13 cellular contexts compared by ENCODE assay signal in genomic region chr1:39450956-39451601, GRCh38. TPM values are rescaled to one million over a fixed set of nuclear protein-coding genes. Genes with fewer than 3 reads are reported as not detected.
A peak's percentile ranks its signal among the peaks of the same experiment; 100 is the strongest.
DNase-seq lines count a peak whose midpoint lies in the region; ATAC-seq and TF ChIP-seq lines count a peak whose summit lies in the region.
"Had no signal": no experiment of that assay in that cellular context is flagged by ENCODE, and none has a peak within 500 bp of the region (broad histone marks: within the 10 kb centered on the region; RNA-seq: fewer than 3 reads in every experiment).

No MANE protein-coding gene starts in this region.

- H3K27ac ChIP-seq in colonic mucosa, result peak overlapping the region; percentile 44
- H3K27ac ChIP-seq: epithelial cell of prostate had no signal

- no peak overlapping the region for H3K4me3 ChIP-seq in colonic mucosa

- H3K36me3 ChIP-seq in colonic mucosa, result peaks cover 26% of the 10 kb centered on the region

- H3K9ac ChIP-seq in colonic mucosa (ENCODE audit: low read depth in 2 of 2, low read length in 2 of 2), result no peak overlapping the region

- H3K4me1 Mint-ChIP-seq in effector memory CD8-positive, alpha-beta T cell (ENCODE audit: low read depth in 2 of 2), result no peaks in the 10 kb centered on the region
- H3K4me1 Mint-ChIP-seq: activated naive CD8-positive, alpha-beta T cell treated with anti-CD3 and anti-CD28 coated beads, Interleukin-2, amount 50 U/mL, for 24 hours; T-cell had no signal

- no peaks in the 10 kb centered on the region for H3K27me3 Mint-ChIP-seq in effector memory CD8-positive, alpha-beta T cell
- H3K27me3 Mint-ChIP-seq: activated naive CD8-positive, alpha-beta T cell treated with anti-CD3 and anti-CD28 coated beads, Interleukin-2, amount 50 U/mL, for 24 hours; T-cell had no signal

- no peaks in the 10 kb centered on the region for H3K9me3 Mint-ChIP-seq in effector memory CD8-positive, alpha-beta T cell
- H3K9me3 Mint-ChIP-seq: activated naive CD8-positive, alpha-beta T cell treated with anti-CD3 and anti-CD28 coated beads, Interleukin-2, amount 50 U/mL, for 24 hours; T-cell had no signal

- no peak overlapping the region for H3K4me3 Mint-ChIP-seq in effector memory CD8-positive, alpha-beta T cell
- H3K4me3 Mint-ChIP-seq: activated naive CD8-positive, alpha-beta T cell treated with anti-CD3 and anti-CD28 coated beads, Interleukin-2, amount 50 U/mL, for 24 hours; T-cell had no signal

- ATAC-seq in GM21717 (IDR thresholded peaks at IDR 0.05; ENCODE audit: unreplicated experiment) (no peak), HG03039 (IDR thresholded peaks at IDR 0.05; ENCODE audit: unreplicated experiment) (no peak)
- ATAC-seq in effector memory CD8-positive, alpha-beta T cell (replicated peaks), result no peak
- ATAC-seq: activated naive CD8-positive, alpha-beta T cell treated with anti-CD3 and anti-CD28 coated beads, Interleukin-2, amount 50 U/mL, for 24 hours; T-cell had no signal

- no peaks in the 10 kb centered on the region for H3K4me1 ChIP-seq in colonic mucosa

- H3K36me3 Mint-ChIP-seq in effector memory CD8-positive, alpha-beta T cell (ENCODE audit: insufficient read depth), result peaks cover 97% of the 10 kb centered on the region

- H3K9me3 ChIP-seq in colonic mucosa, result no peaks in the 10 kb centered on the region

- peak; percentile 56 for DNase-seq in AG08396 (ENCODE audit: low spot score)
- DNase-seq in HCEC 1CT, result peak; percentile 97
- DNase-seq in colonic mucosa, result no peak
- DNase-seq in lung microvascular endothelial cell (ENCODE audit: low read depth in 2 of 2), result peak; percentile 61 to 93
- no peak for DNase-seq in NCI-H2107 treated with DMSO at 0.1 percent for 48 hours (lab: John Stamatoyannopoulos, UW; ENCODE audit: unreplicated experiment)
- DNase-seq in effector memory CD8-positive, alpha-beta T cell, result no peak
- DNase-seq: activated CD4-positive, alpha-beta T cell treated with anti-CD3 and anti-CD28 coated beads, Interleukin-2, amount 50 U/mL, for 48 hours; activated naive CD8-positive, alpha-beta T cell treated with anti-CD3 and anti-CD28 coated beads, Interleukin-2, amount 50 U/mL, for 24 hours; NCI-H1930; T-cell had no signal

- no peak overlapping the region for H3K27ac Mint-ChIP-seq in effector memory CD8-positive, alpha-beta T cell
- H3K27ac Mint-ChIP-seq: activated naive CD8-positive, alpha-beta T cell treated with anti-CD3 and anti-CD28 coated beads, Interleukin-2, amount 50 U/mL, for 24 hours had no signal

- TF ChIP-seq CTCF in colonic mucosa (IDR thresholded peaks at IDR 0.05), result no peak

- H3K27me3 ChIP-seq in colonic mucosa, result no peaks in the 10 kb centered on the region

- intact Hi-C loops in colonic mucosa (cut with DNase I), result no loop called here

RNA-seq across cellular contexts. Expression of gene BMP8A, which starts 40.4 kb away (rescaled TPM):
- 1 to 10 TPM; 1.1 to 1.4 TPM for total RNA-seq in colonic mucosa
- 0.40 and 0.44 TPM in 2 replicates for total RNA-seq in lung microvascular endothelial cell

Comparison
In these comparisons a context has a peak if more than half of its experiments do, and no peak if none do; other contexts are left out.
1. DNase-seq: peak in AG08396 (single experiment), HCEC 1CT (single experiment) and lung microvascular endothelial cell (2 of 2); none in colonic mucosa (single experiment), NCI-H2107 treated with DMSO at 0.1 percent for 48 hours (single experiment) and effector memory CD8-positive, alpha-beta T cell (0 of 3).